In the genomic region with DNA sequence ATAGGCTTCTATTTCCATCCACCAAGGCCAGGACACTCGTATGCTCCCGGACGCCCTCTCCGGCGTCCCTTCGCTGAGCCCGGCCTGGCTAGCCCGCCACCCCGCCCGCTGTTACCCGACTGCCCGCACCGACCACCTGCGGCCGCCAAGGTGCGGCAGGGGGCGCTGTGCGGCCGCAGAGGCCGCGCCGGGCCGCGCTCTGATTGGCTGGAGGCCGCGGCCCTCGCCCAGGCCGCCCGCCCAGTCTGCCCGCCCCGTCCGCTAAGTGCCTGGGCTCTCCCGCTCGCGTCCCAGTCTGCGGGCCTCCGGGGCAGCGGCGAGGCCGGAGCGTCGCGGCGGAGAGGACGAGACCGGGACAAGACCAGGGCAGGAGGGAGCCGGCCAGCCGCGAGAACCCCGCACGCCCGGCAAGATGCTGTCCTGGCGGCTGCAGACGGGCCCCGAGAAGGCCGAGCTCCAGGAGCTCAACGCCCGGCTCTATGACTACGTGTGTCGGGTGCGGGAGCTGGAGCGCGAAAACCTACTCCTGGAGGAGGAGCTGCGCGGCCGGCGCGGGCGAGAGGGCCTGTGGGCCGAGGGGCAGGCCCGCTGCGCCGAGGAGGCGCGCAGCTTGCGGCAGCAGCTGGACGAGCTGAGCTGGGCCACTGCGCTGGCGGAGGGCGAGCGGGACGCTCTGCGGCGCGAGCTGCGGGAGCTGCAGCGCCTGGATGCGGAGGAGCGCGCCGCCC, we compare ENCODE assay signal across 8 cellular contexts. TPM values are rescaled to one million over a fixed set of nuclear protein-coding genes. Genes with fewer than 3 reads are reported as not detected.
DNase-seq lines count a peak whose midpoint lies in the region; TF ChIP-seq lines count a peak whose summit lies in the region.

A gene with protein sequence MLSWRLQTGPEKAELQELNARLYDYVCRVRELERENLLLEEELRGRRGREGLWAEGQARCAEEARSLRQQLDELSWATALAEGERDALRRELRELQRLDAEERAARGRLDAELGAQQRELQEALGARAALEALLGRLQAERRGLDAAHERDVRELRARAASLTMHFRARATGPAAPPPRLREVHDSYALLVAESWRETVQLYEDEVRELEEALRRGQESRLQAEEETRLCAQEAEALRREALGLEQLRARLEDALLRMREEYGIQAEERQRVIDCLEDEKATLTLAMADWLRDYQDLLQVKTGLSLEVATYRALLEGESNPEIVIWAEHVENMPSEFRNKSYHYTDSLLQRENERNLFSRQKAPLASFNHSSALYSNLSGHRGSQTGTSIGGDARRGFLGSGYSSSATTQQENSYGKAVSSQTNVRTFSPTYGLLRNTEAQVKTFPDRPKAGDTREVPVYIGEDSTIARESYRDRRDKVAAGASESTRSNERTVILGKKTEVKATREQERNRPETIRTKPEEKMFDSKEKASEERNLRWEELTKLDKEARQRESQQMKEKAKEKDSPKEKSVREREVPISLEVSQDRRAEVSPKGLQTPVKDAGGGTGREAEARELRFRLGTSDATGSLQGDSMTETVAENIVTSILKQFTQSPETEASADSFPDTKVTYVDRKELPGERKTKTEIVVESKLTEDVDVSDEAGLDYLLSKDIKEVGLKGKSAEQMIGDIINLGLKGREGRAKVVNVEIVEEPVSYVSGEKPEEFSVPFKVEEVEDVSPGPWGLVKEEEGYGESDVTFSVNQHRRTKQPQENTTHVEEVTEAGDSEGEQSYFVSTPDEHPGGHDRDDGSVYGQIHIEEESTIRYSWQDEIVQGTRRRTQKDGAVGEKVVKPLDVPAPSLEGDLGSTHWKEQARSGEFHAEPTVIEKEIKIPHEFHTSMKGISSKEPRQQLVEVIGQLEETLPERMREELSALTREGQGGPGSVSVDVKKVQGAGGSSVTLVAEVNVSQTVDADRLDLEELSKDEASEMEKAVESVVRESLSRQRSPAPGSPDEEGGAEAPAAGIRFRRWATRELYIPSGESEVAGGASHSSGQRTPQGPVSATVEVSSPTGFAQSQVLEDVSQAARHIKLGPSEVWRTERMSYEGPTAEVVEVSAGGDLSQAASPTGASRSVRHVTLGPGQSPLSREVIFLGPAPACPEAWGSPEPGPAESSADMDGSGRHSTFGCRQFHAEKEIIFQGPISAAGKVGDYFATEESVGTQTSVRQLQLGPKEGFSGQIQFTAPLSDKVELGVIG (N-terminal part only) (plus strand): TSS at position 293 of the 728 bp plus-strand sequence. CDS start 120 bp downstream, at position 413.

- no peak within 1 kb of the TSS for H3K9ac ChIP-seq in liver (ENCODE audit: low read depth in 1 of 2, low read length in 2 of 2)

- TF ChIP-seq RAD21 in liver (IDR thresholded peaks at IDR 0.05): peak; percentile 40 to 59

- H3K4me3 ChIP-seq in H7 (ENCODE audit: insufficient read depth, low read depth, low read length) (peak within 1 kb of the TSS; percentile 57), dorsolateral prefrontal cortex (peak within 1 kb of the TSS; percentile 53 to 83 (median 74)), liver (ENCODE audit: low read depth in 1 of 3, low read length in 3 of 3) (peak within 1 kb of the TSS; percentile 5 to 53 (median 49))

- H3K27ac ChIP-seq in dorsolateral prefrontal cortex (peak within 1 kb of the TSS in 57 of 59 donors; percentile 41 to 97 (median 86)), liver (ENCODE audit: low read depth in 1 of 2, low read length in 2 of 2) (peak within 1 kb of the TSS; percentile 34 to 41)

- H3K4me1 ChIP-seq in liver (ENCODE audit: control insufficient read depth in 4 of 4, insufficient read depth in 4 of 4, low read length in 3 of 4): peaks cover 9 to 20% (median 18%) of the 10 kb centered on the region in 4 donors

- DNase-seq in NCI-H187 (lab: John Stamatoyannopoulos, UW): peak; percentile 48 to 54
- no peak for DNase-seq in NCI-H187 treated with DMSO at 0.1 percent for 48 hours (lab: John Stamatoyannopoulos, UW)
- DNase-seq in H7: peak; percentile 99
- DNase-seq in M059J (ENCODE audit: low read depth): peak; percentile 76
- DNase-seq in SW480 (ENCODE audit: low spot score): peak; percentile 71
- DNase-seq in dorsolateral prefrontal cortex: peak; percentile 20 to 90 (median 73)
- DNase-seq in stimulated activated CD4-positive, alpha-beta T cell treated with anti-CD3 and anti-CD28 coated beads, Interleukin-4, amount 100 ng/mL, for 24 hours: peak; percentile 15

- intact Hi-C loops in dorsolateral prefrontal cortex (cut with DNase I): loop anchor here (1.0 to 10.0 kb wide), 4 partner anchors 18 to 627 kb away; a partner anchor contains a TSS

- peaks cover 31% of the 10 kb centered on the region for H3K27me3 ChIP-seq in H7 (ENCODE audit: control insufficient read depth, insufficient read depth, low read length)
- H3K27me3 ChIP-seq in dorsolateral prefrontal cortex: no peaks in the 10 kb centered on the region
- no peaks in the 10 kb centered on the region for H3K27me3 ChIP-seq in liver (ENCODE audit: control insufficient read depth in 4 of 4, insufficient read depth in 4 of 4, low read length in 3 of 4)

- 4% methylated on average over 91 of the region's 91 CpGs for WGBS in liver

- no peaks in the 10 kb centered on the region for H3K9me3 ChIP-seq in liver (ENCODE audit: control insufficient read depth in 4 of 4, low read length in 3 of 4)

- TF ChIP-seq CTCF in dorsolateral prefrontal cortex (IDR thresholded peaks at IDR 0.05 in 54 of 56, conservative IDR thresholded peaks at IDR 0.05 in 2 of 56; ENCODE audit: low read depth in 1 of 56, partially characterized antibody in 56 of 56): peak; percentile 50 to 98 (median 86)
- TF ChIP-seq CTCF in liver (IDR thresholded peaks at IDR 0.05; ENCODE audit: low read depth, low read length, missing input control): peak; percentile 74

- H3K36me3 ChIP-seq in H7 (replicated peaks; ENCODE audit: control insufficient read depth, insufficient read depth, low read length) (no peaks in the 10 kb centered on the region), liver (ENCODE audit: control insufficient read depth in 4 of 4, insufficient read depth in 3 of 4, low read depth in 1 of 4, low read length in 3 of 4) (no peaks in the 10 kb centered on the region)

TF ChIP-seq in liver, 16 proteins besides CTCF, POLR2A, EP300 and RAD21 (continues in another document):
- TF ChIP-seq FOXA1 (IDR thresholded peaks at IDR 0.05) (no peak), FOXA2 (IDR thresholded peaks at IDR 0.05) (no peak), RXRA (IDR thresholded peaks at IDR 0.05) (no peak), GABPA (IDR thresholded peaks at IDR 0.05 in 1 of 2, conservative IDR thresholded peaks at IDR 0.05 in 1 of 2) (no peak), HNF4G (IDR thresholded peaks at IDR 0.05) (no peak), HNF4A (conservative IDR thresholded peaks at IDR 0.05) (no peak), SP1 (IDR thresholded peaks at IDR 0.05) (no peak), EGR1 (IDR thresholded peaks at IDR 0.05; ENCODE audit: low read depth in 2 of 2) (no peak), YY1 (IDR thresholded peaks at IDR 0.05) (no peak), TAF1 (conservative IDR thresholded peaks at IDR 0.05) (no peak), JUND (IDR thresholded peaks at IDR 0.05) (no peak)
- TF ChIP-seq, protein P1, sequence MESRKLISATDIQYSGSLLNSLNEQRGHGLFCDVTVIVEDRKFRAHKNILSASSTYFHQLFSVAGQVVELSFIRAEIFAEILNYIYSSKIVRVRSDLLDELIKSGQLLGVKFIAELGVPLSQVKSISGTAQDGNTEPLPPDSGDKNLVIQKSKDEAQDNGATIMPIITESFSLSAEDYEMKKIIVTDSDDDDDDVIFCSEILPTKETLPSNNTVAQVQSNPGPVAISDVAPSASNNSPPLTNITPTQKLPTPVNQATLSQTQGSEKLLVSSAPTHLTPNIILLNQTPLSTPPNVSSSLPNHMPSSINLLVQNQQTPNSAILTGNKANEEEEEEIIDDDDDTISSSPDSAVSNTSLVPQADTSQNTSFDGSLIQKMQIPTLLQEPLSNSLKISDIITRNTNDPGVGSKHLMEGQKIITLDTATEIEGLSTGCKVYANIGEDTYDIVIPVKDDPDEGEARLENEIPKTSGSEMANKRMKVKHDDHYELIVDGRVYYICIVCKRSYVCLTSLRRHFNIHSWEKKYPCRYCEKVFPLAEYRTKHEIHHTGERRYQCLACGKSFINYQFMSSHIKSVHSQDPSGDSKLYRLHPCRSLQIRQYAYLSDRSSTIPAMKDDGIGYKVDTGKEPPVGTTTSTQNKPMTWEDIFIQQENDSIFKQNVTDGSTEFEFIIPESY (IDR thresholded peaks at IDR 0.05): no peak
- TF ChIP-seq, protein P2, sequence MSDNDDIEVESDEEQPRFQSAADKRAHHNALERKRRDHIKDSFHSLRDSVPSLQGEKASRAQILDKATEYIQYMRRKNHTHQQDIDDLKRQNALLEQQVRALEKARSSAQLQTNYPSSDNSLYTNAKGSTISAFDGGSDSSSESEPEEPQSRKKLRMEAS (IDR thresholded peaks at IDR 0.05): no peak
- TF ChIP-seq, protein P3, sequence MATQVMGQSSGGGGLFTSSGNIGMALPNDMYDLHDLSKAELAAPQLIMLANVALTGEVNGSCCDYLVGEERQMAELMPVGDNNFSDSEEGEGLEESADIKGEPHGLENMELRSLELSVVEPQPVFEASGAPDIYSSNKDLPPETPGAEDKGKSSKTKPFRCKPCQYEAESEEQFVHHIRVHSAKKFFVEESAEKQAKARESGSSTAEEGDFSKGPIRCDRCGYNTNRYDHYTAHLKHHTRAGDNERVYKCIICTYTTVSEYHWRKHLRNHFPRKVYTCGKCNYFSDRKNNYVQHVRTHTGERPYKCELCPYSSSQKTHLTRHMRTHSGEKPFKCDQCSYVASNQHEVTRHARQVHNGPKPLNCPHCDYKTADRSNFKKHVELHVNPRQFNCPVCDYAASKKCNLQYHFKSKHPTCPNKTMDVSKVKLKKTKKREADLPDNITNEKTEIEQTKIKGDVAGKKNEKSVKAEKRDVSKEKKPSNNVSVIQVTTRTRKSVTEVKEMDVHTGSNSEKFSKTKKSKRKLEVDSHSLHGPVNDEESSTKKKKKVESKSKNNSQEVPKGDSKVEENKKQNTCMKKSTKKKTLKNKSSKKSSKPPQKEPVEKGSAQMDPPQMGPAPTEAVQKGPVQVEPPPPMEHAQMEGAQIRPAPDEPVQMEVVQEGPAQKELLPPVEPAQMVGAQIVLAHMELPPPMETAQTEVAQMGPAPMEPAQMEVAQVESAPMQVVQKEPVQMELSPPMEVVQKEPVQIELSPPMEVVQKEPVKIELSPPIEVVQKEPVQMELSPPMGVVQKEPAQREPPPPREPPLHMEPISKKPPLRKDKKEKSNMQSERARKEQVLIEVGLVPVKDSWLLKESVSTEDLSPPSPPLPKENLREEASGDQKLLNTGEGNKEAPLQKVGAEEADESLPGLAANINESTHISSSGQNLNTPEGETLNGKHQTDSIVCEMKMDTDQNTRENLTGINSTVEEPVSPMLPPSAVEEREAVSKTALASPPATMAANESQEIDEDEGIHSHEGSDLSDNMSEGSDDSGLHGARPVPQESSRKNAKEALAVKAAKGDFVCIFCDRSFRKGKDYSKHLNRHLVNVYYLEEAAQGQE (IDR thresholded peaks at IDR 0.05): no peak

RNA-seq across cellular contexts. Expression of the gene that starts here (rescaled TPM):
- 2.1 and 2.8 TPM in 2 replicates for total RNA-seq in H7 (2014; rRNA removed; shearing (Covaris generic))
- total RNA-seq in M059J (2014; rRNA removed; shearing (Covaris generic)): 1.9 and 4.1 TPM in 2 replicates
- total RNA-seq in dorsolateral prefrontal cortex (100 to 1,000 TPM in 13 of 120 experiments, 10 to 100 TPM in 107; 54.7 to 162 (median 78.7) TPM), liver (1 to 10 TPM; 1.0 to 6.4 TPM)
- polyA plus RNA-seq in liver: 1 to 10 TPM in 1 of 2 donors, under 1 TPM in 1; 0.39 to 1.4 TPM

Comparison
In these comparisons a context has a peak if more than half of its experiments do, and no peak if none do; other contexts are left out.
1. RNA of the gene that starts here (total RNA-seq): 54.7 to 162 TPM in dorsolateral prefrontal cortex; 1.0 to 6.4 TPM in liver, 1.9 to 4.1 TPM in M059J and 2.1 to 2.8 TPM in H7; every median in the first group is over 4 times any median in the second.
2. Peak in every context shown above with its lines, with median percentiles within 50 percentile points of each other: H3K4me3 ChIP-seq.